ENCODE assay signal across 12 cellular contexts in genomic region chr9:126151671-126152050, GRCh38.
DNase-seq lines count a peak whose midpoint lies in the region; ATAC-seq, FAIRE-seq and TF ChIP-seq lines count a peak whose summit lies in the region.
"Had no signal": no experiment of that assay in that cellular context is flagged by ENCODE, and none has a peak within 500 bp of the region (broad histone marks: within the 10 kb centered on the region; RNA-seq: fewer than 3 reads in every experiment).

No MANE protein-coding gene starts in this region.

- H3K4me1 ChIP-seq in small intestine (ENCODE audit: control insufficient read depth in 2 of 2, insufficient read depth in 1 of 2, low read depth in 1 of 2, low read length in 1 of 2) = no peaks in the 10 kb centered on the region

- no peak for ATAC-seq in GM21529 (IDR thresholded peaks at IDR 0.05; ENCODE audit: unreplicated experiment)
- ATAC-seq: heart left ventricle had no signal

- H3K27ac ChIP-seq in small intestine (ENCODE audit: low read depth in 1 of 2, low read length in 1 of 2) = no peak overlapping the region
- H3K27ac ChIP-seq: 22Rv1, heart left ventricle had no signal

- 18 to 40% (median 24%) methylated on average over 5 of the region's 5 CpGs for whole genome bisulfite sequencing in small intestine, 3 donors

- TF ChIP-seq CTCF in epithelial cell of esophagus (IDR thresholded peaks at IDR 0.05; ENCODE audit: insufficient read depth, low read depth, low read length, missing control alignments) = no peak

- no peaks in the 10 kb centered on the region for H3K27me3 ChIP-seq in small intestine (ENCODE audit: control insufficient read depth in 2 of 2, insufficient read depth in 2 of 2, low read length in 2 of 2)
- H3K27me3 ChIP-seq: sigmoid colon had no signal

- no peak overlapping the region for H3K4me3 ChIP-seq in epithelial cell of esophagus (ENCODE audit: low read length)
- no peak overlapping the region for H3K4me3 ChIP-seq in small intestine (ENCODE audit: low read depth in 1 of 2, low read length in 2 of 2)
- H3K4me3 ChIP-seq: heart left ventricle had no signal

- H3K36me3 ChIP-seq in small intestine (ENCODE audit: control insufficient read depth in 2 of 2, insufficient read depth in 2 of 2, low read length in 2 of 2) = no peaks in the 10 kb centered on the region
- H3K36me3 ChIP-seq: heart left ventricle, sigmoid colon had no signal

- no peak for FAIRE-seq in small intestine (lab: Jason Lieb, UNC)

- DNase-seq in NCI-H1105 treated with DMSO at 0.1 percent for 48 hours (lab: John Stamatoyannopoulos, UW) (peak; percentile 62), NCI-H1105 (lab: John Stamatoyannopoulos, UW) (no peak), NCI-H2196 (lab: John Stamatoyannopoulos, UW; ENCODE audit: unreplicated experiment) (peak; percentile 42), epithelial cell of esophagus (ENCODE audit: low read depth) (peak; percentile 31), small intestine (peak; percentile 23), A172 (ENCODE audit: low spot score) (no peak)
- no peak for DNase-seq in stimulated activated CD4-positive, alpha-beta T cell treated with anti-CD3 and anti-CD28 coated beads, Interleukin-4, amount 100 ng/mL, for 4 hours
- DNase-seq: heart left ventricle, NCI-H82, sigmoid colon had no signal

- H3K9me3 ChIP-seq in small intestine (ENCODE audit: control insufficient read depth, low read depth) = no peaks in the 10 kb centered on the region
- H3K9me3 ChIP-seq: heart left ventricle, sigmoid colon had no signal

Comparison
In these comparisons a context has a peak if more than half of its experiments do, and no peak if none do; other contexts are left out.
1. DNase-seq: peak in NCI-H1105 treated with DMSO at 0.1 percent for 48 hours (single experiment), NCI-H2196 (single experiment), epithelial cell of esophagus (single experiment) and small intestine (single experiment); none in NCI-H1105 (single experiment), stimulated activated CD4-positive, alpha-beta T cell treated with anti-CD3 and anti-CD28 coated beads, Interleukin-4, amount 100 ng/mL, for 4 hours (0 of 2) and A172 (single experiment).